8 cellular contexts compared by ENCODE assay signal in the genomic region with DNA sequence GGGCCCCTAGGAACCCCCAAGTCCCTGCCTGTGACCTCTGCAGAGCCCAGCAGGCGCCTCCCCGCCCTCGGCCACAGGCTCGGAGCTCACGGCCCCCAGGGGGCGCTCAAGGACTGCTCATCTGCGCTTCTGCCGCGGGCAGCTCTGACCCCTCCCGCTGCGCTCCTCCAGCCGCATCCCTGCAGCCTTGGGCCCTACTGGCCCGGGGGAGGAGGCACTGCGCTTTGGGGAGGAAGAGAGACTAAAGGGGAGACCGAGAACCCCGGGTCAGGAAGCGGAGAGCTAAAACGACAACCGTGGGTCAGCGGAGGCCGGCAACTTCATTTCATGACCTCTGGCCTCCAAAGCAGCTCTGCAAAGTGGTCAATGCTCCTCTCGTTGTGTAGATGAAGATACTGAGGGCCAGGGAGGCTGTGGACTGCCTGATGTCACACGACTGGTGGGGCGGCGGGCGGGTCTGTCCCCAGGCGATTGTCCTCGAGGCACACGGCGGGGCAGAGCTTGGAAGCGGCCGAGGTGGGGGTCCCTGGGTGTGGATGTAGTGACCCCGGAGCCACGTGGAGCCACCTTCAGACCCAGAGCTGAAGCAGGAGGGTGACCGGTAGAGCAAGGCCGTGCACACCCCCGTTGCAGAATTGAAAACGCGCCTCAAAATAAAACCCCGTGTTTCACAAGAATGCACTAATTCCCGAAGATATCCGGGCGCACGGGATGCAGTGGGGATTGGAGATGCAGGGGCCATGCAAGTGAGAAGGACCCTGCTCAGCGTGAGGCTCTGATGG. TPM values are rescaled to one million over a fixed set of nuclear protein-coding genes. Genes with fewer than 3 reads are reported as not detected.
A peak's percentile ranks its signal among the peaks of the same experiment; 100 is the strongest.
DNase-seq lines count a peak whose midpoint lies in the region; TF ChIP-seq lines count a peak whose summit lies in the region.

No MANE protein-coding gene starts in this region.

- H3K27me3 ChIP-seq in neutrophil, result peaks cover 45% of the 10 kb centered on the region
- H3K27me3 ChIP-seq in stomach, result peaks cover 0 to 38% (median 5%) of the 10 kb centered on the region in 3 donors

- H3K4me1 ChIP-seq in neutrophil (ENCODE audit: control insufficient read depth in 1 of 2, insufficient read depth in 1 of 2, low read depth in 1 of 2, low read length in 1 of 2), result peaks cover 12 to 15% of the 10 kb centered on the region in 2 experiments
- H3K4me1 ChIP-seq in stomach, result peaks cover 13 to 18% (median 15%) of the 10 kb centered on the region in 4 donors

- peak; percentile 91 for TF ChIP-seq CTCF in LNCAP (IDR thresholded peaks at IDR 0.05)
- peak; percentile 86 for TF ChIP-seq CTCF in neutrophil (IDR thresholded peaks at IDR 0.05)
- peak in 6 of 7 experiments; percentile 12 to 88 (median 86) for TF ChIP-seq CTCF in stomach (IDR thresholded peaks at IDR 0.05)

- H3K9me3 ChIP-seq in neutrophil, result no peaks in the 10 kb centered on the region
- no peaks in the 10 kb centered on the region for H3K9me3 ChIP-seq in stomach

- DNase-seq in SIG-M5 treated with dmso at 0.1 percent for 504 hours (lab: John Stamatoyannopoulos, UW; ENCODE audit: unreplicated experiment), result peak; percentile 52
- DNase-seq in SIG-M5 (lab: John Stamatoyannopoulos, UW), result no peak
- peak; percentile 73 for DNase-seq in SK-MEL-5 (ENCODE audit: low read depth, low spot score)
- peak; percentile 56 to 80 (median 76) for DNase-seq in activated naive CD4-positive, alpha-beta T cell (lab: John Stamatoyannopoulos, UW)
- peak; percentile 12 for DNase-seq in glomerular endothelial cell (ENCODE audit: extremely low read depth, low read depth, low spot score)
- peak; percentile 90 for DNase-seq in stomach

- in situ Hi-C loops in SK-MEL-5 (cut with HindIII; ENCODE audit: low pct_unique_long_range_greater_than_20kb, low sequenced_read_pairs), result no loop called here

- no peak for TF ChIP-seq EP300 in stomach (IDR thresholded peaks at IDR 0.05)

- H3K4me3 ChIP-seq in neutrophil (ENCODE audit: low read depth in 1 of 2, low read length in 1 of 2) (peak overlapping the region in 1 of 2 experiments; percentile 25), stomach (peak overlapping the region; percentile 21 to 53 (median 34))

- intact Hi-C loops in stomach (cut with DNase I; ENCODE audit: low total_unique reads), result no loop called here

- H3K27ac ChIP-seq in neutrophil (no peak overlapping the region), stomach (peak overlapping the region in 3 of 5 donors; percentile 30 to 66 (median 65))

- TF ChIP-seq POLR2A in stomach (IDR thresholded peaks at IDR 0.05), result no peak

- H3K36me3 ChIP-seq in neutrophil (no peaks in the 10 kb centered on the region), stomach (no peaks in the 10 kb centered on the region)

- WGBS in stomach, 5 donors, result 46 to 64% (median 48%) methylated on average over 34 to 45 of the region's 45 CpGs

RNA-seq across cellular contexts. Expression of gene KRTAP5-6, which starts 2.7 kb away (rescaled TPM):
- not detected in 2 replicates for total RNA-seq in SK-MEL-5 (2014; rRNA removed; shearing (Covaris generic))
- not detected in 2 replicates for polyA plus RNA-seq in SK-MEL-5 (2015; cell fraction: cytosol; rRNA removed)
- polyA plus RNA-seq in SK-MEL-5 (2015; cell fraction: nucleus; rRNA removed), result not detected in 2 replicates
- total RNA-seq in glomerular endothelial cell (not detected in 2 replicates), stomach (not detected)
- not detected for polyA plus RNA-seq in stomach

RNA-seq across cellular contexts. Expression of gene IFITM10, which starts 56.1 kb away (rescaled TPM):
- total RNA-seq in SK-MEL-5 (2014; rRNA removed; shearing (Covaris generic)), result 0.11 TPM in 1 of 2 replicates, not detected in the other
- polyA plus RNA-seq in SK-MEL-5 (2015; cell fraction: cytosol; rRNA removed), result 0.05 and 0.19 TPM in 2 replicates
- 0.54 TPM in 1 of 2 replicates, not detected in the other for polyA plus RNA-seq in SK-MEL-5 (2015; cell fraction: nucleus; rRNA removed)
- total RNA-seq in glomerular endothelial cell (1.1 TPM in 1 of 2 replicates, not detected in the other), stomach (under 1 TPM in 1 of 5 donors, not detected in 4; 0.72 TPM)
- 1 to 10 TPM in 1 of 3 donors, under 1 TPM in 2; 0.19 to 1.1 (median 0.95) TPM for polyA plus RNA-seq in stomach
